In the genomic region with DNA sequence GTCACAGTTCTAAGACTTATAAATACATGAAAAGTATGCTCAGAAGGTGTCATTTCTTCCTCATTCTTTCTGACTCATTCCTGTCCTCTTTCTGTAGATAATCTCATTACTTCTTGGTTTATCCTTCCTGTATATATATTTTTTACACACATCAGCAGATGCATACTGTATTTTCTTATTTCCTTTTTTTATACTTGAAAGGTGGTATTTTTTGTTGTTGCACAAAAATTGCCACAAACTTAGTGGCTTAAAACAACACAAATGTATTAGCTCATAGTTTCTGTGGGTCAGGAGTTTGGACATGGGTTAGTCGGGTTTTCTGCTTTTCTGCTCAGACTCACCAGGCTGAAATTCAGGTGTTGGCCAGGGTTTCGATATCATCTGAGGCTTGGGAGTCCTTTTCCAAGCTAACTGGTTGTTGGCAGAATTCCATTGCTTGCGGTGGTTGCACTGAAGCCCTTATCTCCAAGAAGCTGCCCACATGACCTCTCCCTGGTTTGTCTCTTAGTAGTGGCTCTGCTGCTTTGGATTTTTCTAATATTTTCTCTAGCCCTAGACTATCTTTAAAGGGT, we compare ENCODE assay signal across 8 cellular contexts.
A peak's percentile ranks its signal among the peaks of the same experiment; 100 is the strongest.
DNase-seq lines count a peak whose midpoint lies in the region; ATAC-seq and TF ChIP-seq lines count a peak whose summit lies in the region.

No MANE protein-coding gene starts in this region.

- no peak for TF ChIP-seq CTCF in astrocyte of the spinal cord (IDR thresholded peaks at IDR 0.05; ENCODE audit: low read depth, low read length)
- no peak for TF ChIP-seq CTCF in psoas muscle (IDR thresholded peaks at IDR 0.05)
- TF ChIP-seq CTCF in endothelial cell (IDR thresholded peaks at IDR 0.05; ENCODE audit: unreplicated experiment) = no peak

- no peak overlapping the region for H3K27ac Mint-ChIP-seq in endothelial cell (ENCODE audit: unreplicated experiment)

- intact Hi-C loops in psoas muscle (cut with DNase I) = no loop called here

- peak overlapping the region; percentile 9 for H3K27ac ChIP-seq in psoas muscle

- ATAC-seq in GM18870 (IDR thresholded peaks at IDR 0.05; ENCODE audit: unreplicated experiment) (peak; percentile 74), HG03280 (IDR thresholded peaks at IDR 0.05; ENCODE audit: unreplicated experiment) (peak; percentile 49), psoas muscle (peak in 3 of 4 donors; percentile 19 to 50 (median 34))

- H3K4me3 Mint-ChIP-seq in endothelial cell (ENCODE audit: unreplicated experiment) = no peak overlapping the region

- no peaks in the 10 kb centered on the region for H3K9me3 Mint-ChIP-seq in endothelial cell (ENCODE audit: unreplicated experiment)

- H3K9me3 ChIP-seq in psoas muscle = no peaks in the 10 kb centered on the region

- DNase-seq in astrocyte of the spinal cord (ENCODE audit: low read depth, low spot score) (peak; percentile 75), psoas muscle (no peak), NCI-H1092 treated with DMSO at 0.1 percent for 48 hours (lab: John Stamatoyannopoulos, UW) (no peak), NCI-H446 treated with DMSO at 0.1 percent for 48 hours (lab: John Stamatoyannopoulos, UW) (no peak), endothelial cell (ENCODE audit: low spot score) (no peak), SK-N-DZ (ENCODE audit: low spot score) (no peak)

- no peaks in the 10 kb centered on the region for H3K36me3 ChIP-seq in psoas muscle (ENCODE audit: insufficient read depth in 1 of 2, low read depth in 1 of 2)

- H3K4me1 ChIP-seq in psoas muscle = peaks cover 55% of the 10 kb centered on the region

- H3K4me1 Mint-ChIP-seq in endothelial cell (ENCODE audit: unreplicated experiment) = peaks cover 39% of the 10 kb centered on the region

- in situ Hi-C loops in astrocyte of the spinal cord (cut with HindIII; ENCODE audit: low sequenced_read_pairs) = no loop called here

- H3K36me3 Mint-ChIP-seq in endothelial cell (ENCODE audit: low read depth, unreplicated experiment) = peaks cover 1% of the 10 kb centered on the region

- 33 to 52% (median 37%) methylated on average over 3 of the region's 3 CpGs for WGBS in psoas muscle, 3 donors

- peaks cover 4% of the 10 kb centered on the region for H3K27me3 Mint-ChIP-seq in endothelial cell (ENCODE audit: unreplicated experiment)

- no peak overlapping the region for H3K4me3 ChIP-seq in astrocyte of the spinal cord (ENCODE audit: low read depth, low read length)
- peak overlapping the region; percentile 30 for H3K4me3 ChIP-seq in psoas muscle

- H3K27me3 ChIP-seq in psoas muscle (ENCODE audit: insufficient read depth in 3 of 3, low read length in 2 of 3) = no peaks in the 10 kb centered on the region
